Comparison of ENCODE assay signal across 18 cellular contexts in the genomic region with DNA sequence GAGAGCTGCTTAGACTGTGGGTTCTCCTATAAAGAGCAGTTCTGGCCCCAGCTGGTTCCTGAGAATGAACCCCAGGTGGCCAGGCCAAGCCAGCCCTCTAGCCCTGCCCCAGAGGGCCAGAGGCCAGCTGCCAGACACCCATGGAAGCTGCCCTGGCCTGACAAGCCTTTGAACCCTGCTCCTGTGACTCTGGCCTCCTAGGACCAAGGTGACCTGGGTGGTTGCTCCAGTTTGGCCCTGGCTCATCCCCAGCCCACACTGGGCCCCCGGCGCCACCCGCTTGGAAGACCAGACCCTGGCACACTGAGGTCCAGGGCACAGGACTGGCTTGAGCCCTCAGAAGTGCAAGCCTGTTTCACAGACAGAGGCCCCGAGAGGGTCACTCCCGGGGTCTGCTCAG. TPM values are rescaled to one million over a fixed set of nuclear protein-coding genes. Genes with fewer than 3 reads are reported as not detected.
DNase-seq lines count a peak whose midpoint lies in the region; ATAC-seq, FAIRE-seq and TF ChIP-seq lines count a peak whose summit lies in the region.
"Had no signal": no experiment of that assay in that cellular context is flagged by ENCODE, and none has a peak within 500 bp of the region (broad histone marks: within the 10 kb centered on the region; RNA-seq: fewer than 3 reads in every experiment).

No MANE protein-coding gene starts in this region.

- H3K9me3 Mint-ChIP-seq in stimulated activated naive B cell treated with anti-CD40 and anti-IgM and Interleukin-4, amounts not matched to agents 10 μg/mL and 1 μg/mL and 100 μg/mL, for 72 hours = no peaks in the 10 kb centered on the region

- no peak overlapping the region for H4K5ac ChIP-seq in H1 (ENCODE audit: insufficient read length, low read depth, low read length)

- H2BK120ac ChIP-seq in H1 (replicated peaks; ENCODE audit: low read depth, low read length) = no peak overlapping the region
- H2BK120ac ChIP-seq in neuronal stem cell (ENCODE audit: low read depth, low read length) = no peak overlapping the region

- H3K56ac ChIP-seq in H1 (replicated peaks; ENCODE audit: insufficient read length, low read depth, low read length) = no peak overlapping the region

- H3K23ac ChIP-seq in H1 (ENCODE audit: insufficient read length) (no peak overlapping the region), neuronal stem cell (ENCODE audit: low read depth, low read length, poor library complexity) (no peak overlapping the region)

- no peaks in the 10 kb centered on the region for H3K36me3 Mint-ChIP-seq in stimulated activated naive B cell treated with anti-CD40 and anti-IgM and Interleukin-4, amounts not matched to agents 10 μg/mL and 1 μg/mL and 100 μg/mL, for 72 hours
- H3K36me3 Mint-ChIP-seq: CD4-positive, CD25-positive, alpha-beta regulatory T cell had no signal

- no peaks in the 10 kb centered on the region for H3K79me1 ChIP-seq in H1 (ENCODE audit: low read depth, low read length)
- H3K79me1 ChIP-seq in neuronal stem cell (ENCODE audit: low read depth, low read length) = no peaks in the 10 kb centered on the region

- no peak for TF ChIP-seq POLR2A in H1 (IDR thresholded peaks at IDR 0.05; ENCODE audit: control extremely low read depth in 1 of 2, low read depth in 2 of 2, low read length in 2 of 2)

- peak overlapping the region in 8 of 11 experiments; percentile 26 to 88 (median 50); a peak in 12 of 22 replicates for H3K9ac ChIP-seq in BLaER1 treated with 17β-estradiol and CSF1 and Interleukin-3, amounts not matched to agents 10 nM and 100 nM
- H3K9ac ChIP-seq in H1 (replicated peaks in 1 of 4; ENCODE audit: extremely low read depth in 1 of 4, low read depth in 3 of 4, low read length in 3 of 4) = no peak overlapping the region
- H3K9ac ChIP-seq in neuronal stem cell (ENCODE audit: low read depth, low read length, poor library complexity) = no peak overlapping the region

- H2BK20ac ChIP-seq in H1 (ENCODE audit: low read length) = no peak overlapping the region

- H3K27me3 Mint-ChIP-seq in stimulated activated naive B cell treated with anti-CD40 and anti-IgM and Interleukin-4, amounts not matched to agents 10 μg/mL and 1 μg/mL and 100 μg/mL, for 72 hours = peaks cover 33 to 44% of the 10 kb centered on the region in 2 donors

- H3K27ac Mint-ChIP-seq in stimulated activated naive B cell treated with anti-CD40 and anti-IgM and Interleukin-4, amounts not matched to agents 10 μg/mL and 1 μg/mL and 100 μg/mL, for 72 hours = no peak overlapping the region
- H3K27ac Mint-ChIP-seq: CD4-positive, CD25-positive, alpha-beta regulatory T cell had no signal

- no peak for TF ChIP-seq CTCF in H1 (IDR thresholded peaks at IDR 0.05; ENCODE audit: control extremely low read depth in 1 of 3, insufficient read depth in 1 of 3, low read depth in 1 of 3, low read length in 3 of 3)

- H2AK5ac ChIP-seq in H1 (ENCODE audit: low read depth, low read length) (no peak overlapping the region), neuronal stem cell (ENCODE audit: low read depth, low read length) (peak overlapping the region; percentile 63)

- TF ChIP-seq RAD21 in H1 (IDR thresholded peaks at IDR 0.05 in 1 of 2, conservative IDR thresholded peaks at IDR 0.05 in 1 of 2; ENCODE audit: low read depth in 2 of 2, low read length in 2 of 2) = no peak

- WGBS in H1 (ENCODE audit: extremely low coverage in 1 of 2, insufficient coverage in 1 of 2, insufficient read length in 1 of 2, insufficient replicate concordance in 2 of 2, low coverage in 1 of 2, low lambda C conversion rate in 2 of 2, missing lambda C conversion rate in 1 of 2), 2 experiments = 94% methylated on average over 5 of the region's 5 CpGs; no CpG with 5 or more reads in 1 of the 2 experiments
- no CpG with 5 or more reads among the region's 5 CpGs for WGBS in neuronal stem cell (ENCODE audit: extremely low coverage in 2 of 2, insufficient read length in 2 of 2, insufficient replicate concordance in 1 of 2), 2 donors
- 92 to 93% (median 92%) methylated on average over 3 to 5 of the region's 5 CpGs for WGBS in small intestine, 3 donors

- H3K18ac ChIP-seq in H1 (ENCODE audit: extremely low read depth, low read length) (no peak overlapping the region), neuronal stem cell (ENCODE audit: low read length) (peak overlapping the region; percentile 73)

- H3K27ac ChIP-seq in BLaER1 treated with 17β-estradiol and CSF1 and Interleukin-3, amounts not matched to agents 10 nM and 100 nM = peak overlapping the region in 9 of 11 experiments; percentile 22 to 88 (median 55); a peak in 17 of 22 replicates
- H3K27ac ChIP-seq in H1 (ENCODE audit: low read depth, low read length) = no peak overlapping the region
- no peak overlapping the region for H3K27ac ChIP-seq in neuronal stem cell (replicated peaks; ENCODE audit: low read length)
- H3K27ac ChIP-seq in small intestine (ENCODE audit: low read depth in 1 of 2, low read length in 1 of 2) = no peak overlapping the region
- H3K27ac ChIP-seq: SJSA1 had no signal

- POLR2A ChIA-PET in H1 (lab: Charles Lee; ENCODE audit: partially characterized antibody) = interaction anchor here (1.5 kb wide), 1 partner anchor 9 kb away, joined by 3 read pairs; no protein-coding TSS in a partner anchor

- H3K4me2 ChIP-seq in BLaER1 treated with 17β-estradiol and CSF1 and Interleukin-3, amounts not matched to agents 10 nM and 100 nM = peak overlapping the region; percentile 63 to 100 (median 99)
- H3K4me2 ChIP-seq in H1 (ENCODE audit: insufficient read depth in 1 of 2, low read depth in 2 of 2, low read length in 2 of 2) (no peak overlapping the region), neuronal stem cell (ENCODE audit: insufficient read depth, low read length, poor library complexity, severe bottlenecking) (no peak overlapping the region)

- intact Hi-C loops in Right ventricle myocardium superior (cut with DNase I) (no loop called here), Right ventricle myocardium inferior (cut with DNase I) (no loop called here)

- H4K20me1 ChIP-seq in BLaER1 treated with 17β-estradiol and CSF1 and Interleukin-3, amounts not matched to agents 10 nM and 100 nM = peaks cover 0 to 38% (median 8%) of the 10 kb centered on the region in 11 experiments; a peak in 11 of 22 replicates
- H4K20me1 ChIP-seq in H1 (replicated peaks in 1 of 2; ENCODE audit: control insufficient read depth in 1 of 2, insufficient read depth in 2 of 2, low read length in 2 of 2) = peaks cover 0 to 3% of the 10 kb centered on the region in 2 experiments

- FAIRE-seq in H1 (lab: Jason Lieb, UNC) = no peak
- no peak for FAIRE-seq in small intestine (lab: Jason Lieb, UNC)

- no peaks in the 10 kb centered on the region for H3K23me2 ChIP-seq in H1 (ENCODE audit: low read depth, low read length)

- H3K9me3 ChIP-seq in BLaER1 treated with 17β-estradiol and CSF1 and Interleukin-3, amounts not matched to agents 10 nM and 100 nM (replicated peaks in 1 of 11) = no peaks in the 10 kb centered on the region
- H3K9me3 ChIP-seq in H1 (ENCODE audit: insufficient read depth in 2 of 2, low read depth in 1 of 2, low read length in 1 of 2) = no peaks in the 10 kb centered on the region
- H3K9me3 ChIP-seq in neuronal stem cell (replicated peaks in 1 of 2; ENCODE audit: control insufficient read depth in 2 of 2, insufficient read depth in 1 of 2, low read depth in 1 of 2, low read length in 2 of 2) = no peaks in the 10 kb centered on the region
- H3K9me3 ChIP-seq in small intestine (ENCODE audit: control insufficient read depth, low read depth) = no peaks in the 10 kb centered on the region
- H3K9me3 ChIP-seq: MG63, SJSA1 had no signal

- H2BK5ac ChIP-seq in H1 (ENCODE audit: low read depth, low read length) (no peak overlapping the region), neuronal stem cell (ENCODE audit: low read length) (peak overlapping the region; percentile 83)

- H4K91ac ChIP-seq in H1 (replicated peaks; ENCODE audit: insufficient read length, low read length) (no peak overlapping the region), neuronal stem cell (ENCODE audit: low read depth, low read length, poor library complexity) (no peak overlapping the region)

- H2BK15ac ChIP-seq in H1 (ENCODE audit: low read length) = no peak overlapping the region
- H2BK15ac ChIP-seq in neuronal stem cell (ENCODE audit: low read length) = peak overlapping the region; percentile 72

- H3K4me3 Mint-ChIP-seq in stimulated activated naive B cell treated with anti-CD40 and anti-IgM and Interleukin-4, amounts not matched to agents 10 μg/mL and 1 μg/mL and 100 μg/mL, for 72 hours = no peak overlapping the region
- H3K4me3 Mint-ChIP-seq: CD4-positive, CD25-positive, alpha-beta regulatory T cell had no signal

- CTCF ChIA-PET in H1 (lab: Charles Lee; ENCODE audit: partially characterized antibody) = no interaction called here

- no peak for TF ChIP-seq EP300 in H1 (IDR thresholded peaks at IDR 0.05; ENCODE audit: borderline replicate concordance in 1 of 2, low read depth in 2 of 2, low read length in 2 of 2)

- H3K14ac ChIP-seq in H1 (ENCODE audit: insufficient read length) = no peak overlapping the region
- H3K14ac ChIP-seq in neuronal stem cell (ENCODE audit: low read length) = no peak overlapping the region

- peaks cover 28 to 44% of the 10 kb centered on the region in 2 donors for H3K4me1 Mint-ChIP-seq in stimulated activated naive B cell treated with anti-CD40 and anti-IgM and Interleukin-4, amounts not matched to agents 10 μg/mL and 1 μg/mL and 100 μg/mL, for 72 hours
- H3K4me1 Mint-ChIP-seq: CD4-positive, CD25-positive, alpha-beta regulatory T cell had no signal

- H4K8ac ChIP-seq in H1 (ENCODE audit: extremely low read depth, insufficient read depth, low read length) (peak overlapping the region; percentile 15; the same call in 1 of the 2 replicates), neuronal stem cell (ENCODE audit: low read depth, low read length) (no peak overlapping the region)

- peaks cover 0 to 26% (median 0%) of the 10 kb centered on the region in 11 experiments; a peak in 4 of 22 replicates for H3K27me3 ChIP-seq in BLaER1 treated with 17β-estradiol and CSF1 and Interleukin-3, amounts not matched to agents 10 nM and 100 nM
- H3K27me3 ChIP-seq in H1 (replicated peaks in 1 of 4; ENCODE audit: control insufficient read depth in 3 of 4, extremely low read depth in 1 of 4, insufficient read depth in 3 of 4, low read length in 3 of 4) = peaks cover 0 to 7% (median 3%) of the 10 kb centered on the region in 4 experiments; a peak in 3 of 7 replicates
- H3K27me3 ChIP-seq in neuronal stem cell (ENCODE audit: control insufficient read depth in 3 of 3, insufficient read depth in 3 of 3, low read depth in 1 of 3, low read length in 3 of 3) = peaks cover 0 to 31% (median 3%) of the 10 kb centered on the region in 3 experiments
- no peaks in the 10 kb centered on the region for H3K27me3 ChIP-seq in small intestine (ENCODE audit: control insufficient read depth in 2 of 2, insufficient read depth in 2 of 2, low read length in 2 of 2)
- H3K27me3 ChIP-seq: MG63, SJSA1 had no signal

- H3K79me2 ChIP-seq in H1 (ENCODE audit: control insufficient read depth in 1 of 2, insufficient read depth in 2 of 2, low read length in 2 of 2) = no peaks in the 10 kb centered on the region

- no peak overlapping the region for H2BK12ac ChIP-seq in H1 (ENCODE audit: low read depth, low read length)
- peak overlapping the region; percentile 51 for H2BK12ac ChIP-seq in neuronal stem cell (ENCODE audit: low read length)

- no peaks in the 10 kb centered on the region for H3K36me3 ChIP-seq in BLaER1 treated with 17β-estradiol and CSF1 and Interleukin-3, amounts not matched to agents 10 nM and 100 nM
- H3K36me3 ChIP-seq in H1 (ENCODE audit: control insufficient read depth in 2 of 4, insufficient read depth in 4 of 4, low read length in 3 of 4) (no peaks in the 10 kb centered on the region), neuronal stem cell (replicated peaks in 1 of 2; ENCODE audit: control insufficient read depth in 2 of 2, insufficient read depth in 2 of 2, low read length in 2 of 2) (no peaks in the 10 kb centered on the region), small intestine (ENCODE audit: control insufficient read depth in 2 of 2, insufficient read depth in 2 of 2, low read length in 2 of 2) (no peaks in the 10 kb centered on the region)
- H3K36me3 ChIP-seq: MG63, SJSA1 had no signal

- peaks cover 57 to 79% (median 71%) of the 10 kb centered on the region in 10 experiments for H3K4me1 ChIP-seq in BLaER1 treated with 17β-estradiol and CSF1 and Interleukin-3, amounts not matched to agents 10 nM and 100 nM
- peaks cover 0 to 15% (median 8%) of the 10 kb centered on the region in 4 experiments; a peak in 6 of 7 replicates for H3K4me1 ChIP-seq in H1 (replicated peaks in 1 of 4; ENCODE audit: control insufficient read depth in 3 of 4, insufficient read depth in 4 of 4, low read length in 3 of 4)
- peaks cover 40 to 46% of the 10 kb centered on the region in 2 donors for H3K4me1 ChIP-seq in neuronal stem cell (ENCODE audit: control insufficient read depth in 2 of 2, insufficient read depth in 1 of 2, low read depth in 1 of 2, low read length in 2 of 2)
- no peaks in the 10 kb centered on the region for H3K4me1 ChIP-seq in small intestine (ENCODE audit: control insufficient read depth in 2 of 2, insufficient read depth in 1 of 2, low read depth in 1 of 2, low read length in 1 of 2)
- H3K4me1 ChIP-seq: SJSA1 had no signal

- H2AFZ ChIP-seq in H1 (ENCODE audit: low read length) = no peak overlapping the region
- no peak overlapping the region for H2AFZ ChIP-seq in neuronal stem cell (ENCODE audit: low read length)

- peak overlapping the region in 1 of 10 experiments; percentile 15; a peak in 1 of 20 replicates for H3K4me3 ChIP-seq in BLaER1 treated with 17β-estradiol and CSF1 and Interleukin-3, amounts not matched to agents 10 nM and 100 nM
- H3K4me3 ChIP-seq in H1 (ENCODE audit: extremely low read depth in 1 of 4, insufficient read depth in 2 of 4, low read depth in 3 of 4, low read length in 4 of 4) (no peak overlapping the region), neuronal stem cell (ENCODE audit: low read length in 2 of 2) (no peak overlapping the region), small intestine (ENCODE audit: low read depth in 1 of 2, low read length in 2 of 2) (no peak overlapping the region)
- H3K4me3 ChIP-seq: MG63, SJSA1 had no signal

- DNase-seq in Right ventricle myocardium superior = no peak
- no peak for DNase-seq in Right ventricle myocardium inferior (ENCODE audit: missing footprints)
- DNase-seq in H1 (ENCODE audit: low read depth in 1 of 2, low spot score in 2 of 2) = no peak
- DNase-seq in neuronal stem cell (ENCODE audit: low spot score) = no peak
- no peak for DNase-seq in small intestine
- no peak for DNase-seq in NCI-H2171 (lab: John Stamatoyannopoulos, UW)
- DNase-seq in stimulated activated naive B cell treated with anti-CD40 and anti-IgM and Interleukin-4, amounts not matched to agents 10 μg/mL and 1 μg/mL and 100 μg/mL, for 72 hours = no peak
- DNase-seq: 8988T; AML-193; CD4-positive, CD25-positive, alpha-beta regulatory T cell; H7; NCI-H1417 treated with DMSO at 0.1 percent for 48 hours; NCI-H187 treated with DMSO at 0.1 percent for 48 hours; NCI-H2107 had no signal

- ATAC-seq in Right ventricle myocardium superior (ENCODE audit: poor library complexity) (peak; percentile 6), Right ventricle myocardium inferior (no peak)
- ATAC-seq in stimulated activated naive B cell treated with anti-CD40 and anti-IgM and Interleukin-4, amounts not matched to agents 10 μg/mL and 1 μg/mL and 100 μg/mL, for 72 hours (replicated peaks) = no peak
- ATAC-seq: Panc1 had no signal

- H3K4ac ChIP-seq in H1 (replicated peaks; ENCODE audit: insufficient read length, low read depth, low read length) (no peak overlapping the region), neuronal stem cell (ENCODE audit: low read length) (no peak overlapping the region)

RNA-seq across cellular contexts. Expression of a gene that starts 6.8 kb away (rescaled TPM):
- total RNA-seq in Right ventricle myocardium superior = 12.2 TPM
- 12.6 TPM for total RNA-seq in Right ventricle myocardium inferior
- total RNA-seq in H1 (2021; fragmentation: NEBNext Ultra II Directional; extraction: Animal tissue kit (Norgen Biotek cat#: 25700)) = 1.3 and 1.5 TPM in 2 replicates
- 1.2 and 1.7 TPM in 2 replicates for polyA plus RNA-seq in H1 (2011; rRNA removed)
- 1.0 TPM for polyA plus RNA-seq in H1 (2011; cell fraction: cytosol; rRNA removed)
- 1.5 TPM for polyA plus RNA-seq in H1 (2011; cell fraction: nucleus; rRNA removed)
- 0.59 to 0.94 TPM (median 0.86 TPM) in 4 replicates for polyA plus RNA-seq in H1 (2012, experiment 1 of 2)
- polyA plus RNA-seq in H1 (2012, experiment 2 of 2) = 0.79 TPM
- polyA plus RNA-seq in H1 (2013, experiment 1 of 2) = 0.49 TPM
- 0.39 TPM for polyA plus RNA-seq in H1 (2013, experiment 2 of 2)
- polyA minus RNA-seq in H1 (2011; rRNA and poly(A)+ RNA removed) = 1.3 and 1.7 TPM in 2 replicates
- 1.2 TPM for polyA minus RNA-seq in H1 (2011; cell fraction: cytosol; rRNA and poly(A)+ RNA removed)
- 2.4 TPM for polyA minus RNA-seq in H1 (2011; cell fraction: nucleus; rRNA and poly(A)+ RNA removed)
- polyA plus RNA-seq in neuronal stem cell (2013, experiment 1 of 2) = 0.78 TPM
- polyA plus RNA-seq in neuronal stem cell (2013, experiment 2 of 2) = 0.89 TPM
- 1 to 10 TPM in 1 of 3 donors, not detected in 2; 2.0 TPM for polyA plus RNA-seq in small intestine
- total RNA-seq: SJSA1 had no signal
- polyA plus RNA-seq: CD4-positive, CD25-positive, alpha-beta regulatory T cell had no signal

Comparison
In these comparisons a context has a peak if more than half of its experiments do, and no peak if none do; other contexts are left out.
1. H3K27ac ChIP-seq: peak in BLaER1 treated with 17β-estradiol and CSF1 and Interleukin-3, amounts not matched to agents 10 nM and 100 nM (9 of 11); none in H1 (single experiment), neuronal stem cell (single experiment) and small intestine (0 of 2).
2. H3K4me2 ChIP-seq: peak in BLaER1 treated with 17β-estradiol and CSF1 and Interleukin-3, amounts not matched to agents 10 nM and 100 nM (11 of 11); none in H1 (0 of 2) and neuronal stem cell (single experiment).
3. H3K9ac ChIP-seq: peak in BLaER1 treated with 17β-estradiol and CSF1 and Interleukin-3, amounts not matched to agents 10 nM and 100 nM (8 of 11); none in H1 (0 of 4) and neuronal stem cell (single experiment).